ENCODE assay signal across 20 cellular contexts in genomic region chr16:28208824-28209223, GRCh38. TPM values are rescaled to one million over a fixed set of nuclear protein-coding genes. Genes with fewer than 3 reads are reported as not detected.
DNase-seq lines count a peak whose midpoint lies in the region; ATAC-seq and TF ChIP-seq lines count a peak whose summit lies in the region.
"Had no signal": no experiment of that assay in that cellular context is flagged by ENCODE, and none has a peak within 500 bp of the region (broad histone marks: within the 10 kb centered on the region; RNA-seq: fewer than 3 reads in every experiment).

No MANE protein-coding gene starts in this region.

- H3K36me3 Mint-ChIP-seq in activated naive CD8-positive, alpha-beta T cell treated with anti-CD3 and anti-CD28 coated beads, Interleukin-2, amount 50 U/mL, for 24 hours (ENCODE audit: low read depth), result peaks cover 35% of the 10 kb centered on the region
- H3K36me3 Mint-ChIP-seq in natural killer cell treated with Interleukin-12 subunit alpha and Interleukin-12 subunit beta and Interleukin-15 and Interleukin-18, amount 100 ng/mL, for 72 hours, result peaks cover 19% of the 10 kb centered on the region

- no TSS peak for BruUV-seq in IMR-90 (replicated peaks; lab: Mats Ljungman, UMichigan)

- no peak for TF ChIP-seq RAD21 in SK-N-SH (IDR thresholded peaks at IDR 0.05; ENCODE audit: low read length)
- no peak for TF ChIP-seq RAD21 in IMR-90 (IDR thresholded peaks at IDR 0.05; ENCODE audit: low read length)

- no peak overlapping the region for H3K18ac ChIP-seq in IMR-90 (ENCODE audit: low read depth, low read length)

- H3K9ac ChIP-seq in SK-N-SH, result no peak overlapping the region
- H3K9ac ChIP-seq in IMR-90 (ENCODE audit: low read depth, low read length), result no peak overlapping the region
- H3K9ac ChIP-seq: neural progenitor cell had no signal

- peak overlapping the region; percentile 76; the same call in 1 of the 2 replicates for H3K14ac ChIP-seq in IMR-90 (replicated peaks; ENCODE audit: low read depth, low read length)

- H3K56ac ChIP-seq in IMR-90 (ENCODE audit: extremely low read depth, insufficient read depth, low read length), result no peak overlapping the region

- DNase-seq in SK-N-SH, result no peak
- DNase-seq in IMR-90, result no peak
- no peak for DNase-seq in activated naive CD8-positive, alpha-beta T cell treated with anti-CD3 and anti-CD28 coated beads, Interleukin-2, amount 50 U/mL, for 24 hours
- no peak for DNase-seq in natural killer cell treated with Interleukin-12 subunit alpha and Interleukin-12 subunit beta and Interleukin-15 and Interleukin-18, amount 100 ng/mL, for 72 hours (ENCODE audit: low spot score)
- DNase-seq in mucosa of descending colon, result no peak
- no peak for DNase-seq in OCI-M1 (lab: John Stamatoyannopoulos, UW)
- DNase-seq: activated CD4-positive, CD25-positive, alpha-beta regulatory T cell; activated gamma-delta T cell; cerebellar nuclear complex; erythroblast; H7; heart right ventricle; left colon; MG63 had no signal

- H3K36me3 ChIP-seq in SK-N-SH (replicated peaks in 1 of 2; ENCODE audit: control insufficient read depth in 1 of 2, insufficient read depth in 2 of 2, low read length in 1 of 2) (peaks cover 17 to 32% of the 10 kb centered on the region in 2 experiments), IMR-90 (ENCODE audit: control insufficient read depth, insufficient read depth, low read length) (peaks cover 34% of the 10 kb centered on the region), mucosa of descending colon (ENCODE audit: low read depth) (peaks cover 4% of the 10 kb centered on the region)
- H3K36me3 ChIP-seq: neural progenitor cell had no signal

- TF ChIP-seq EP300 in SK-N-SH (IDR thresholded peaks at IDR 0.05; ENCODE audit: borderline replicate concordance in 1 of 2, low read depth in 1 of 2, low read length in 1 of 2), result no peak

- no peak for TF ChIP-seq CTCF in SK-N-SH (IDR thresholded peaks at IDR 0.05)
- TF ChIP-seq CTCF in IMR-90 (conservative IDR thresholded peaks at IDR 0.05; ENCODE audit: low read depth, low read length), result no peak
- TF ChIP-seq CTCF in mucosa of descending colon (IDR thresholded peaks at IDR 0.05), result no peak

- H2AFZ ChIP-seq in SK-N-SH (ENCODE audit: low read depth) (no peak overlapping the region), IMR-90 (replicated peaks; ENCODE audit: low read length, poor library complexity) (no peak overlapping the region)
- H2AFZ ChIP-seq: neural progenitor cell had no signal

- H3K27ac ChIP-seq in SK-N-SH (ENCODE audit: low read depth in 2 of 2, low read length in 1 of 2) (no peak overlapping the region), IMR-90 (ENCODE audit: insufficient read depth, low read length) (peak overlapping the region; percentile 38; the same call in 1 of the 2 replicates)
- H3K27ac ChIP-seq: 22Rv1, HL-60, neural progenitor cell, SJSA1 had no signal

- H2BK20ac ChIP-seq in IMR-90 (ENCODE audit: low read depth, low read length), result no peak overlapping the region

- POLR2A ChIA-PET in SK-N-SH (lab: Yijun Ruan, JAX) (no interaction called here), IMR-90 (lab: Charles Lee; ENCODE audit: unreplicated experiment) (interaction anchor here (0.6 kb wide), 1 partner anchor 126 kb away, joined by 10 read pairs; no protein-coding TSS in a partner anchor)

- H3K23ac ChIP-seq in IMR-90 (ENCODE audit: low read depth, low read length), result peak overlapping the region; percentile 56; the same call in 1 of the 2 replicates

- no peaks in the 10 kb centered on the region for H3K27me3 Mint-ChIP-seq in activated naive CD8-positive, alpha-beta T cell treated with anti-CD3 and anti-CD28 coated beads, Interleukin-2, amount 50 U/mL, for 24 hours
- H3K27me3 Mint-ChIP-seq in natural killer cell treated with Interleukin-12 subunit alpha and Interleukin-12 subunit beta and Interleukin-15 and Interleukin-18, amount 100 ng/mL, for 72 hours, result no peaks in the 10 kb centered on the region

- H2BK15ac ChIP-seq in IMR-90 (ENCODE audit: low read depth, low read length), result no peak overlapping the region

- peaks cover 28% of the 10 kb centered on the region for H3K9me1 ChIP-seq in IMR-90 (ENCODE audit: insufficient read depth, low read length)

- no peak for TF ChIP-seq POLR2A in IMR-90 (IDR thresholded peaks at IDR 0.05; ENCODE audit: low read depth, low read length)

- H3K9me2 ChIP-seq in SK-N-SH, result no peaks in the 10 kb centered on the region

- peak overlapping the region; percentile 91 for H3K4me3 Mint-ChIP-seq in activated naive CD8-positive, alpha-beta T cell treated with anti-CD3 and anti-CD28 coated beads, Interleukin-2, amount 50 U/mL, for 24 hours
- H3K4me3 Mint-ChIP-seq in natural killer cell treated with Interleukin-12 subunit alpha and Interleukin-12 subunit beta and Interleukin-15 and Interleukin-18, amount 100 ng/mL, for 72 hours, result peak overlapping the region; percentile 84
- H3K4me3 Mint-ChIP-seq: neural progenitor cell had no signal

- ATAC-seq in SK-N-SH treated with all-trans-retinoic acid at 6 μM for 48 hours, result no peak
- no peak for ATAC-seq in IMR-90 (ENCODE audit: low read depth)
- ATAC-seq in activated naive CD8-positive, alpha-beta T cell treated with anti-CD3 and anti-CD28 coated beads, Interleukin-2, amount 50 U/mL, for 24 hours, result no peak
- no peak for ATAC-seq in natural killer cell treated with Interleukin-12 subunit alpha and Interleukin-12 subunit beta and Interleukin-15 and Interleukin-18, amount 100 ng/mL, for 72 hours
- ATAC-seq in mucosa of descending colon, result no peak
- no peak for ATAC-seq in GM21723 (IDR thresholded peaks at IDR 0.05; ENCODE audit: unreplicated experiment)
- ATAC-seq: heart right ventricle, left colon had no signal

- in situ Hi-C loops in IMR-90 (cut with MboI; ENCODE audit: low sequenced_read_pairs), result loop anchor here (5.0 kb wide), 1 partner anchor 62 kb away; no protein-coding TSS in a partner anchor

- dilution Hi-C loops in IMR-90 (cut with HindIII; ENCODE audit: low sequenced_read_pairs, unreplicated experiment), result no loop called here

- H2AK5ac ChIP-seq in IMR-90 (ENCODE audit: low read depth, low read length), result no peak overlapping the region

- peaks cover 68% of the 10 kb centered on the region for H4K20me1 ChIP-seq in SK-N-SH (ENCODE audit: insufficient read depth)
- H4K20me1 ChIP-seq in IMR-90 (ENCODE audit: insufficient read depth, low read length), result peaks cover 55% of the 10 kb centered on the region

- H3K4me1 Mint-ChIP-seq in activated naive CD8-positive, alpha-beta T cell treated with anti-CD3 and anti-CD28 coated beads, Interleukin-2, amount 50 U/mL, for 24 hours, result peaks cover 49% of the 10 kb centered on the region
- H3K4me1 Mint-ChIP-seq in natural killer cell treated with Interleukin-12 subunit alpha and Interleukin-12 subunit beta and Interleukin-15 and Interleukin-18, amount 100 ng/mL, for 72 hours (ENCODE audit: low read depth in 2 of 2), result peaks cover 23 to 40% of the 10 kb centered on the region in 2 donors

- H3F3A ChIP-seq in SK-N-SH (replicated peaks; ENCODE audit: insufficient read depth), result no peaks in the 10 kb centered on the region

- H2BK5ac ChIP-seq in IMR-90 (ENCODE audit: low read depth, low read length, poor library complexity, severe bottlenecking), result peak overlapping the region; percentile 22

- H3K79me2 ChIP-seq in SK-N-SH (ENCODE audit: insufficient read depth), result peaks cover 79% of the 10 kb centered on the region

- no peaks in the 10 kb centered on the region for H3K27me3 ChIP-seq in SK-N-SH (ENCODE audit: insufficient read depth)
- H3K27me3 ChIP-seq in IMR-90 (ENCODE audit: control insufficient read depth, insufficient read depth, low read length), result no peaks in the 10 kb centered on the region
- H3K27me3 ChIP-seq: heart right ventricle, MG63, neural progenitor cell, SJSA1 had no signal

- no peaks in the 10 kb centered on the region for H3K9me3 Mint-ChIP-seq in activated naive CD8-positive, alpha-beta T cell treated with anti-CD3 and anti-CD28 coated beads, Interleukin-2, amount 50 U/mL, for 24 hours
- H3K9me3 Mint-ChIP-seq in natural killer cell treated with Interleukin-12 subunit alpha and Interleukin-12 subunit beta and Interleukin-15 and Interleukin-18, amount 100 ng/mL, for 72 hours, result peaks cover 2% of the 10 kb centered on the region

- CTCF ChIA-PET in SK-N-SH (lab: Yijun Ruan, JAX), result no interaction called here
- CTCF ChIA-PET in IMR-90 (lab: Yijun Ruan, JAX), result interaction anchor here (1.0 to 1.2 kb wide), 2 partner anchors 9 to 15 kb away, joined by 3 to 5 read pairs; no protein-coding TSS in a partner anchor

- H2BK120ac ChIP-seq in IMR-90 (ENCODE audit: low read depth, low read length), result no peak overlapping the region

- peak overlapping the region; percentile 82 for H3K27ac Mint-ChIP-seq in activated naive CD8-positive, alpha-beta T cell treated with anti-CD3 and anti-CD28 coated beads, Interleukin-2, amount 50 U/mL, for 24 hours
- H3K27ac Mint-ChIP-seq in natural killer cell treated with Interleukin-12 subunit alpha and Interleukin-12 subunit beta and Interleukin-15 and Interleukin-18, amount 100 ng/mL, for 72 hours, result peak overlapping the region; percentile 65 to 66
- H3K27ac Mint-ChIP-seq: neural progenitor cell had no signal

- no peak overlapping the region for H4K91ac ChIP-seq in IMR-90 (ENCODE audit: insufficient read depth, low read depth, low read length)

- H3K4me3 ChIP-seq in SK-N-SH (ENCODE audit: low read depth in 2 of 2, low read length in 1 of 2), result no peak overlapping the region
- no peak overlapping the region for H3K4me3 ChIP-seq in IMR-90 (ENCODE audit: insufficient read depth, low read depth, low read length)
- no peak overlapping the region for H3K4me3 ChIP-seq in mucosa of descending colon
- H3K4me3 ChIP-seq: neural progenitor cell, SJSA1 had no signal

- peak overlapping the region in 1 of 2 experiments; percentile 40; a peak in 1 of 4 replicates for H4K8ac ChIP-seq in IMR-90 (ENCODE audit: low read depth in 2 of 2, low read length in 2 of 2)

- H2AK9ac ChIP-seq in IMR-90 (replicated peaks; ENCODE audit: low read depth, low read length, poor library complexity), result no peak overlapping the region

- no peaks in the 10 kb centered on the region for H3K9me3 ChIP-seq in SK-N-SH
- no peaks in the 10 kb centered on the region for H3K9me3 ChIP-seq in IMR-90 (ENCODE audit: control insufficient read depth, insufficient read depth, low read length)
- H3K9me3 ChIP-seq in mucosa of descending colon, result no peaks in the 10 kb centered on the region
- H3K9me3 ChIP-seq: heart right ventricle, MG63, SJSA1 had no signal

- intact Hi-C loops in IMR-90 (cut with micrococcal nuclease), result no loop called here
- intact Hi-C loops in mucosa of descending colon (cut with DNase I, micrococcal nuclease), result no loop called here

- H3K4me1 ChIP-seq in SK-N-SH (ENCODE audit: control insufficient read depth in 1 of 2, insufficient read depth in 2 of 2, low read depth in 1 of 2, low read length in 1 of 2) (peaks cover 9 to 10% of the 10 kb centered on the region in 2 experiments; a peak in 2 of 4 replicates), IMR-90 (ENCODE audit: control insufficient read depth, insufficient read depth, low read length) (peaks cover 11% of the 10 kb centered on the region), mucosa of descending colon (ENCODE audit: low read depth) (peaks cover 16% of the 10 kb centered on the region)

- 93% methylated on average over 4 of the region's 4 CpGs for WGBS in SK-N-SH (ENCODE audit: low lambda C conversion rate)
- no CpG with 5 or more reads among the region's 4 CpGs for WGBS in IMR-90 (ENCODE audit: extremely low coverage in 2 of 2, insufficient read length in 1 of 2), 2 experiments

- H4K5ac ChIP-seq in IMR-90 (ENCODE audit: low read depth, low read length), result no peak overlapping the region

- peaks cover 8 to 55% of the 10 kb centered on the region in 2 experiments for H3K79me1 ChIP-seq in IMR-90 (ENCODE audit: low read depth in 1 of 2, low read length in 2 of 2)

- peak overlapping the region; percentile 84; the same call in 1 of the 2 replicates for H3K4me2 ChIP-seq in SK-N-SH
- peak overlapping the region; percentile 23 for H3K4me2 ChIP-seq in IMR-90 (ENCODE audit: low read depth, low read length)

- H3K4ac ChIP-seq in IMR-90 (ENCODE audit: low read depth, low read length), result peak overlapping the region; percentile 32; the same call in 1 of the 2 replicates

RNA-seq across cellular contexts. Expression of gene XPO6, which starts 2.9 kb away (rescaled TPM):
- polyA plus RNA-seq in SK-N-SH (2012; rRNA removed), result 97.1 and 118 TPM in 2 replicates
- polyA plus RNA-seq in SK-N-SH (2012; cell fraction: cytosol; rRNA removed), result 54.3 and 66.0 TPM in 2 replicates
- 188 and 208 TPM in 2 replicates for polyA plus RNA-seq in SK-N-SH (2012; cell fraction: nucleus; rRNA removed)
- total RNA-seq in IMR-90 (2012; rRNA removed), result 103 and 108 TPM in 2 replicates
- polyA plus RNA-seq in IMR-90 (2012; rRNA removed), result 184 and 202 TPM in 2 replicates
- 213 and 433 TPM in 2 replicates for polyA plus RNA-seq in IMR-90 (2012; cell fraction: cytosol; rRNA removed)
- 272 and 467 TPM in 2 replicates for polyA plus RNA-seq in IMR-90 (2012; cell fraction: nucleus; rRNA removed; ENCODE audit: low replicate concordance)
- 100 to 1,000 TPM; 212 to 386 TPM for total RNA-seq in natural killer cell treated with Interleukin-12 subunit alpha and Interleukin-12 subunit beta and Interleukin-15 and Interleukin-18, amount 100 ng/mL, for 72 hours
- total RNA-seq in mucosa of descending colon, result 100 to 1,000 TPM in 2 of 3 donors, 10 to 100 TPM in 1; 97.6 to 138 (median 114) TPM
